ENCODE assay signal across 13 cellular contexts in genomic region chr21:35904995-35905972, GRCh38.
A peak's percentile ranks its signal among the peaks of the same experiment; 100 is the strongest.
DNase-seq lines count a peak whose midpoint lies in the region; ATAC-seq and TF ChIP-seq lines count a peak whose summit lies in the region.
"Had no signal": no experiment of that assay in that cellular context is flagged by ENCODE, and none has a peak within 500 bp of the region (broad histone marks: within the 10 kb centered on the region; RNA-seq: fewer than 3 reads in every experiment).

No MANE protein-coding gene starts in this region.

- H3K4me1 ChIP-seq in adipocyte (ENCODE audit: control insufficient read depth, insufficient read depth, low read length) (peaks cover 34% of the 10 kb centered on the region), right atrium auricular region (peaks cover 0 to 10% of the 10 kb centered on the region in 2 donors), gastrocnemius medialis (no peaks in the 10 kb centered on the region)

- DNase-seq in EL (peak; percentile 38), adipocyte (ENCODE audit: low read depth) (no peak), right atrium auricular region (ENCODE audit: low spot score) (peak; percentile 72), gastrocnemius medialis (peak in 1 of 2 donors; percentile 43), KG1 (lab: John Stamatoyannopoulos, UW) (no peak), GOT3 (lab: John Stamatoyannopoulos, UW) (no peak)
- DNase-seq in activated CD8-positive, alpha-beta memory T cell treated with anti-CD3 and anti-CD28 coated beads, Interleukin-2, amount 50 U/mL, for 48 hours = no peak
- DNase-seq: activated CD8-positive, alpha-beta memory T cell treated with anti-CD3 and anti-CD28 coated beads, Interleukin-2, amount 10 ng/mL, durations not matched to agents 7 days and 5 days; NCI-H2107; PC-3; T-helper 9 cell had no signal

- no peak for TF ChIP-seq POLR2A in gastrocnemius medialis (IDR thresholded peaks at IDR 0.05)

- TF ChIP-seq CTCF in right atrium auricular region (IDR thresholded peaks at IDR 0.05) (no peak), gastrocnemius medialis (IDR thresholded peaks at IDR 0.05 in 4 of 5, conservative IDR thresholded peaks at IDR 0.05 in 1 of 5) (no peak)

- H3K27me3 ChIP-seq in adipocyte (replicated peaks; ENCODE audit: control insufficient read depth, insufficient read depth, low read length) = no peaks in the 10 kb centered on the region
- no peaks in the 10 kb centered on the region for H3K27me3 ChIP-seq in right atrium auricular region
- no peaks in the 10 kb centered on the region for H3K27me3 ChIP-seq in gastrocnemius medialis

- H3K36me3 ChIP-seq in adipocyte (ENCODE audit: control insufficient read depth, insufficient read depth, low read length, severe bottlenecking) (no peaks in the 10 kb centered on the region), right atrium auricular region (no peaks in the 10 kb centered on the region), gastrocnemius medialis (no peaks in the 10 kb centered on the region)

- in situ Hi-C loops in gastrocnemius medialis (cut with MboI; ENCODE audit: low sequenced_read_pairs in 4 of 4) = no loop called here

- H3K9me3 ChIP-seq in adipocyte (ENCODE audit: control insufficient read depth, low read length) (no peaks in the 10 kb centered on the region), right atrium auricular region (no peaks in the 10 kb centered on the region), gastrocnemius medialis (no peaks in the 10 kb centered on the region)

- peak overlapping the region; percentile 59 for H3K9ac ChIP-seq in adipocyte (ENCODE audit: low read length)

- H3K27ac ChIP-seq in right atrium auricular region (peak overlapping the region; percentile 45 to 64), gastrocnemius medialis (peak overlapping the region; percentile 7 to 58 (median 27))
- H3K27ac ChIP-seq: C4-2B had no signal

- intact Hi-C loops in gastrocnemius medialis (cut with DNase I; ENCODE audit: low total_unique reads) = no loop called here

- ATAC-seq in gastrocnemius medialis (peak; percentile 36 to 49), HG02938 (IDR thresholded peaks at IDR 0.05; ENCODE audit: unreplicated experiment) (no peak)
- ATAC-seq: activated CD8-positive, alpha-beta memory T cell treated with anti-CD3 and anti-CD28 coated beads, Interleukin-2, amount 10 ng/mL, durations not matched to agents 7 days and 5 days; PC-3 had no signal

- H3K4me3 ChIP-seq in adipocyte (ENCODE audit: low read length) (peak overlapping the region; percentile 60), right atrium auricular region (no peak overlapping the region), gastrocnemius medialis (no peak overlapping the region)

Comparison
In these comparisons a context has a peak if more than half of its experiments do, and no peak if none do; other contexts are left out.
1. DNase-seq: peak in EL (single experiment) and right atrium auricular region (single experiment); none in adipocyte (single experiment), KG1 (single experiment), GOT3 (single experiment) and activated CD8-positive, alpha-beta memory T cell treated with anti-CD3 and anti-CD28 coated beads, Interleukin-2, amount 50 U/mL, for 48 hours (single experiment).